13 cellular contexts compared by ENCODE assay signal in genomic region chr14:69137456-69138188, GRCh38. TPM values are rescaled to one million over a fixed set of nuclear protein-coding genes. Genes with fewer than 3 reads are reported as not detected.
DNase-seq lines count a peak whose midpoint lies in the region; ATAC-seq and TF ChIP-seq lines count a peak whose summit lies in the region.
"Had no signal": no experiment of that assay in that cellular context is flagged by ENCODE, and none has a peak within 500 bp of the region (broad histone marks: within the 10 kb centered on the region; RNA-seq: fewer than 3 reads in every experiment).

No MANE protein-coding gene starts in this region.

- H3K9me3 ChIP-seq in IMR-90 (ENCODE audit: control insufficient read depth, insufficient read depth, low read length): no peaks in the 10 kb centered on the region
- no peaks in the 10 kb centered on the region for H3K9me3 ChIP-seq in esophagus muscularis mucosa
- H3K9me3 ChIP-seq: A549, colonic mucosa had no signal

- no peak overlapping the region for H2BK20ac ChIP-seq in IMR-90 (ENCODE audit: low read depth, low read length)

- POLR2A ChIA-PET in activated CD4-positive, alpha-beta T cell treated with anti-CD3 and anti-CD28 coated beads for 36 hours (lab: Charles Lee): interaction anchor here (0.6 to 0.7 kb wide), 2 partner anchors 157 to 263 kb away, joined by 3 to 5 read pairs; no protein-coding TSS in a partner anchor
- POLR2A ChIA-PET in IMR-90 (lab: Charles Lee; ENCODE audit: unreplicated experiment): no interaction called here

- dilution Hi-C loops in IMR-90 (cut with HindIII; ENCODE audit: low sequenced_read_pairs, unreplicated experiment): no loop called here

- H3K56ac ChIP-seq in IMR-90 (ENCODE audit: extremely low read depth, insufficient read depth, low read length): no peak overlapping the region

- peaks cover 12% of the 10 kb centered on the region for H3K4me1 ChIP-seq in IMR-90 (ENCODE audit: control insufficient read depth, insufficient read depth, low read length)
- H3K4me1 ChIP-seq in esophagus muscularis mucosa: peaks cover 43 to 84% (median 63%) of the 10 kb centered on the region in 4 donors

- H3K9ac ChIP-seq in IMR-90 (ENCODE audit: low read depth, low read length): no peak overlapping the region

- H2AK5ac ChIP-seq in IMR-90 (ENCODE audit: low read depth, low read length): no peak overlapping the region

- H3K79me1 ChIP-seq in IMR-90 (ENCODE audit: low read depth in 1 of 2, low read length in 2 of 2): peaks cover 36 to 88% of the 10 kb centered on the region in 2 experiments

- CTCF ChIA-PET in activated CD4-positive, alpha-beta T cell treated with anti-CD3 and anti-CD28 coated beads for 36 hours (lab: Charles Lee): interaction anchor here (1.0 to 2.0 kb wide), 4 partner anchors 8 to 59 kb away, joined by 3 to 15 read pairs (median 7); partner anchors contain the start of gene EXD2
- CTCF ChIA-PET in IMR-90 (lab: Yijun Ruan, JAX): interaction anchor here (0.6 to 1.2 kb wide), 4 partner anchors 8 to 1278 kb away, joined by 3 to 5 read pairs (median 4); no protein-coding TSS in a partner anchor
- CTCF ChIA-PET in Calu3 (lab: Charles Lee): no interaction called here

- in situ Hi-C loops in IMR-90 (cut with MboI; ENCODE audit: low sequenced_read_pairs): no loop called here

- H2BK15ac ChIP-seq in IMR-90 (ENCODE audit: low read depth, low read length): no peak overlapping the region

- TF ChIP-seq POLR2A in IMR-90 (IDR thresholded peaks at IDR 0.05; ENCODE audit: low read depth, low read length): no peak
- no peak for TF ChIP-seq POLR2A in esophagus muscularis mucosa (IDR thresholded peaks at IDR 0.05; ENCODE audit: low read depth)
- no peak for TF ChIP-seq POLR2A in GM18505 (IDR thresholded peaks at IDR 0.05; ENCODE audit: borderline replicate concordance, extremely low read depth, insufficient read depth, insufficient read length)

- ATAC-seq in activated CD4-positive, alpha-beta T cell treated with anti-CD3 and anti-CD28 coated beads for 36 hours: peak; percentile 85
- ATAC-seq in IMR-90 (ENCODE audit: low read depth): peak; percentile 43
- ATAC-seq in GM18867 (IDR thresholded peaks at IDR 0.05; ENCODE audit: unreplicated experiment): no peak
- no peak for ATAC-seq in GM18505 (IDR thresholded peaks at IDR 0.05; ENCODE audit: unreplicated experiment)
- ATAC-seq: A549 had no signal

- TF ChIP-seq CTCF in IMR-90 (conservative IDR thresholded peaks at IDR 0.05; ENCODE audit: low read depth, low read length): no peak
- no peak for TF ChIP-seq CTCF in esophagus muscularis mucosa (IDR thresholded peaks at IDR 0.05)
- TF ChIP-seq CTCF in osteocyte (IDR thresholded peaks at IDR 0.05): no peak
- no peak for TF ChIP-seq CTCF in Calu3 (IDR thresholded peaks at IDR 0.05; ENCODE audit: unreplicated experiment)

- no peak overlapping the region for H4K8ac ChIP-seq in IMR-90 (ENCODE audit: low read depth in 2 of 2, low read length in 2 of 2)

- H3K27ac ChIP-seq in IMR-90 (ENCODE audit: insufficient read depth, low read length) (no peak overlapping the region), esophagus muscularis mucosa (replicated peaks in 1 of 4) (peak overlapping the region; percentile 55 to 79 (median 77))
- H3K27ac ChIP-seq: A549, colonic mucosa had no signal

- H3K4ac ChIP-seq in IMR-90 (ENCODE audit: low read depth, low read length): no peak overlapping the region

- no peaks in the 10 kb centered on the region for H3K27me3 ChIP-seq in IMR-90 (ENCODE audit: control insufficient read depth, insufficient read depth, low read length)
- H3K27me3 ChIP-seq in esophagus muscularis mucosa: no peaks in the 10 kb centered on the region
- H3K27me3 ChIP-seq: colonic mucosa had no signal

- H3K27me3 Mint-ChIP-seq in activated CD4-positive, alpha-beta T cell treated with anti-CD3 and anti-CD28 coated beads for 36 hours: no peaks in the 10 kb centered on the region
- H3K27me3 Mint-ChIP-seq in osteocyte (ENCODE audit: unreplicated experiment) (no peaks in the 10 kb centered on the region), Calu3 (ENCODE audit: unreplicated experiment) (no peaks in the 10 kb centered on the region)

- WGBS in IMR-90 (ENCODE audit: extremely low coverage in 2 of 2, insufficient read length in 1 of 2), 2 experiments: no CpG with 5 or more reads among the region's 2 CpGs
- WGBS in esophagus muscularis mucosa: 49% methylated on average over 2 of the region's 2 CpGs

- H2BK5ac ChIP-seq in IMR-90 (ENCODE audit: low read depth, low read length, poor library complexity, severe bottlenecking): no peak overlapping the region

- no peak overlapping the region for H4K5ac ChIP-seq in IMR-90 (ENCODE audit: low read depth, low read length)

- no peak for TF ChIP-seq EP300 in esophagus muscularis mucosa (IDR thresholded peaks at IDR 0.05)

- peaks cover 71% of the 10 kb centered on the region for H3K4me1 Mint-ChIP-seq in activated CD4-positive, alpha-beta T cell treated with anti-CD3 and anti-CD28 coated beads for 36 hours
- peaks cover 35% of the 10 kb centered on the region for H3K4me1 Mint-ChIP-seq in osteocyte (ENCODE audit: unreplicated experiment)
- H3K4me1 Mint-ChIP-seq in Calu3 (ENCODE audit: low read depth, unreplicated experiment): peaks cover 10% of the 10 kb centered on the region

- H3K36me3 Mint-ChIP-seq in activated CD4-positive, alpha-beta T cell treated with anti-CD3 and anti-CD28 coated beads for 36 hours (ENCODE audit: low read depth): peaks cover 18% of the 10 kb centered on the region
- H3K36me3 Mint-ChIP-seq in osteocyte (ENCODE audit: unreplicated experiment) (peaks cover 8% of the 10 kb centered on the region), Calu3 (ENCODE audit: insufficient read depth, unreplicated experiment) (no peaks in the 10 kb centered on the region)

- H3K9me3 Mint-ChIP-seq in activated CD4-positive, alpha-beta T cell treated with anti-CD3 and anti-CD28 coated beads for 36 hours (ENCODE audit: low read depth): no peaks in the 10 kb centered on the region
- no peaks in the 10 kb centered on the region for H3K9me3 Mint-ChIP-seq in osteocyte (ENCODE audit: unreplicated experiment)
- H3K9me3 Mint-ChIP-seq in Calu3 (ENCODE audit: low read depth, unreplicated experiment): no peaks in the 10 kb centered on the region
- H3K9me3 Mint-ChIP-seq: T-helper 1 cell treated with Interleukin-12 subunit alpha and Interleukin-12 subunit beta and Interleukin-4 antibody, amounts not matched to agents 30 μg/mL and 1 μg/mL, for 36 hours had no signal

- H3K9me1 ChIP-seq in IMR-90 (ENCODE audit: insufficient read depth, low read length): peaks cover 23% of the 10 kb centered on the region

- intact Hi-C loops in activated CD4-positive, alpha-beta T cell treated with anti-CD3 and anti-CD28 coated beads for 36 hours (cut with DNase I, micrococcal nuclease): no loop called here
- intact Hi-C loops in IMR-90 (cut with micrococcal nuclease): no loop called here
- intact Hi-C loops in esophagus muscularis mucosa (cut with DNase I): loop anchor here (10.0 kb wide), 1 partner anchor 257 kb away; the partner anchor contains the start of genes ERH and SLC39A9
- intact Hi-C loops in Calu3 (cut with micrococcal nuclease; ENCODE audit: unreplicated experiment): no loop called here

- H2AK9ac ChIP-seq in IMR-90 (replicated peaks; ENCODE audit: low read depth, low read length, poor library complexity): no peak overlapping the region

- no peak overlapping the region; the same call in 1 of the 2 replicates for H3K14ac ChIP-seq in IMR-90 (replicated peaks; ENCODE audit: low read depth, low read length)

- H2AFZ ChIP-seq in IMR-90 (replicated peaks; ENCODE audit: low read length, poor library complexity): no peak overlapping the region

- peak; percentile 51 for DNase-seq in activated CD4-positive, alpha-beta T cell treated with anti-CD3 and anti-CD28 coated beads for 36 hours
- DNase-seq in activated CD4-positive, alpha-beta T cell treated with anti-CD3 and anti-CD28 coated beads for 1 hour: no peak
- DNase-seq in IMR-90 (peak; percentile 37), esophagus muscularis mucosa (ENCODE audit: extremely low spot score) (no peak), osteocyte (ENCODE audit: extremely low spot score, unreplicated experiment) (no peak), Calu3 (no peak)
- DNase-seq: colonic mucosa; NK-92 treated with Interleukin-12 subunit alpha and Interleukin-12 subunit beta, amount 100 ng/mL, for 24 hours; stimulated activated CD4-positive, alpha-beta T cell treated with anti-CD3 and anti-CD28 coated beads, Interleukin-1b, Interleukin-23, amount 100 ng/mL, for 48 hours had no signal

- H3K36me3 ChIP-seq in IMR-90 (ENCODE audit: control insufficient read depth, insufficient read depth, low read length) (no peaks in the 10 kb centered on the region), esophagus muscularis mucosa (peaks cover 0 to 4% (median 0%) of the 10 kb centered on the region in 4 donors)
- H3K36me3 ChIP-seq: colonic mucosa had no signal

- BruUV-seq in IMR-90 (replicated peaks; lab: Mats Ljungman, UMichigan) (no TSS peak), Calu3 (replicated peaks; lab: Mats Ljungman, UMichigan) (no TSS peak)

- H3K18ac ChIP-seq in IMR-90 (ENCODE audit: low read depth, low read length): no peak overlapping the region

- no peak for TF ChIP-seq RAD21 in IMR-90 (IDR thresholded peaks at IDR 0.05; ENCODE audit: low read length)

- H2BK120ac ChIP-seq in IMR-90 (ENCODE audit: low read depth, low read length): no peak overlapping the region

- H3K23ac ChIP-seq in IMR-90 (ENCODE audit: low read depth, low read length): no peak overlapping the region

- peak overlapping the region; percentile 67 for H3K27ac Mint-ChIP-seq in activated CD4-positive, alpha-beta T cell treated with anti-CD3 and anti-CD28 coated beads for 36 hours
- H3K27ac Mint-ChIP-seq in osteocyte (ENCODE audit: unreplicated experiment): peak overlapping the region; percentile 61
- no peak overlapping the region for H3K27ac Mint-ChIP-seq in Calu3 (ENCODE audit: unreplicated experiment)
- H3K27ac Mint-ChIP-seq: T-helper 1 cell treated with Interleukin-12 subunit alpha and Interleukin-12 subunit beta and Interleukin-4 antibody, amounts not matched to agents 30 μg/mL and 1 μg/mL, for 36 hours had no signal

- H4K91ac ChIP-seq in IMR-90 (ENCODE audit: insufficient read depth, low read depth, low read length): no peak overlapping the region

- no peak overlapping the region for H3K4me3 Mint-ChIP-seq in activated CD4-positive, alpha-beta T cell treated with anti-CD3 and anti-CD28 coated beads for 36 hours
- H3K4me3 Mint-ChIP-seq in osteocyte (ENCODE audit: unreplicated experiment) (no peak overlapping the region), Calu3 (ENCODE audit: low read depth, unreplicated experiment) (no peak overlapping the region)
- H3K4me3 Mint-ChIP-seq: T-helper 1 cell treated with Interleukin-12 subunit alpha and Interleukin-12 subunit beta and Interleukin-4 antibody, amounts not matched to agents 30 μg/mL and 1 μg/mL, for 36 hours had no signal

- peak overlapping the region; percentile 59 for H3K4me2 ChIP-seq in IMR-90 (ENCODE audit: low read depth, low read length)
- H3K4me2 ChIP-seq: A549 had no signal

- H4K20me1 ChIP-seq in IMR-90 (ENCODE audit: insufficient read depth, low read length): peaks cover 76% of the 10 kb centered on the region

- H3K4me3 ChIP-seq in IMR-90 (ENCODE audit: insufficient read depth, low read depth, low read length) (no peak overlapping the region), esophagus muscularis mucosa (no peak overlapping the region)
- H3K4me3 ChIP-seq: A549, colonic mucosa had no signal

RNA-seq across cellular contexts. Expression of gene DCAF5, which starts 15.3 kb away (rescaled TPM):
- 10 to 100 TPM; 34.1 to 38.7 TPM for total RNA-seq in activated CD4-positive, alpha-beta T cell treated with anti-CD3 and anti-CD28 coated beads for 36 hours
- total RNA-seq in IMR-90 (2012; rRNA removed) (12.2 and 17.6 TPM in 2 replicates), esophagus muscularis mucosa (10 to 100 TPM; 37.4 to 67.1 (median 46.4) TPM), osteocyte (49.5 and 56.1 TPM in 2 replicates), Calu3 (2022) (23.5 and 31.5 TPM in 2 replicates)
- 29.9 and 30.4 TPM in 2 replicates for polyA plus RNA-seq in IMR-90 (2012; rRNA removed)
- polyA plus RNA-seq in IMR-90 (2012; cell fraction: cytosol; rRNA removed): 21.1 and 22.7 TPM in 2 replicates
- polyA plus RNA-seq in IMR-90 (2012; cell fraction: nucleus; rRNA removed; ENCODE audit: low replicate concordance): 90.6 and 91.2 TPM in 2 replicates

RNA-seq across cellular contexts. Expression of gene EXD2, which starts 53.7 kb away (rescaled TPM):
- 10 to 100 TPM; 10.8 to 14.5 TPM for total RNA-seq in activated CD4-positive, alpha-beta T cell treated with anti-CD3 and anti-CD28 coated beads for 36 hours
- 12.8 and 13.3 TPM in 2 replicates for total RNA-seq in IMR-90 (2012; rRNA removed)
- polyA plus RNA-seq in IMR-90 (2012; rRNA removed): 9.0 and 11.0 TPM in 2 replicates
- 4.3 and 5.3 TPM in 2 replicates for polyA plus RNA-seq in IMR-90 (2012; cell fraction: cytosol; rRNA removed)
- 4.1 and 11.0 TPM in 2 replicates for polyA plus RNA-seq in IMR-90 (2012; cell fraction: nucleus; rRNA removed; ENCODE audit: low replicate concordance)
- 10 to 100 TPM; 19.7 to 34.2 (median 28.0) TPM for total RNA-seq in esophagus muscularis mucosa
- 32.9 and 44.3 TPM in 2 replicates for total RNA-seq in osteocyte
- total RNA-seq in Calu3 (2022): 13.1 and 14.0 TPM in 2 replicates

Comparison
In these comparisons a context has a peak if more than half of its experiments do, and no peak if none do; other contexts are left out.
1. DNase-seq: peak in activated CD4-positive, alpha-beta T cell treated with anti-CD3 and anti-CD28 coated beads for 36 hours (single experiment) and IMR-90 (single experiment); none in activated CD4-positive, alpha-beta T cell treated with anti-CD3 and anti-CD28 coated beads for 1 hour (single experiment), esophagus muscularis mucosa (single experiment), osteocyte (single experiment) and Calu3 (single experiment).
2. ATAC-seq: peak in activated CD4-positive, alpha-beta T cell treated with anti-CD3 and anti-CD28 coated beads for 36 hours (single experiment) and IMR-90 (single experiment); none in GM18867 (single experiment) and GM18505 (single experiment).